Comparison of ENCODE assay signal across 1 cellular context in the genomic region with DNA sequence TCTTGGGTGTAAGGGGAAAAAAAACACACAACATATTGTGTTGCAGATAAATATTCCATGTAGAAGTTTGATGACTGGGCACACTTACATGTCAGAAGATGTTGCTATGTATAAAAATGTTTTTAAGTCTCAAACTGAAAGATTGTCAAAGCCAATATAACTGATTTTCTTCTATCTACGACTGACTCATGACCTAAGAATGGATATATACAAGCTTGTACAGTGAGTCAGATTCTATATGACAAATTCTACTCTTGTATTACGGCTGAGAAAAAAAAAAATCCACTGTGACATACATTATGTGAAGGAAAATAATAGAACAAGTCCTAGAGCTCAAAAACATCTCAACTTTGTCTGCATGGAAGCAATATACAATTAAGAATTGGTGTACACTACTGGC.
TF ChIP-seq lines count a peak whose summit lies in the region.

No MANE protein-coding gene starts in this region.

TF ChIP-seq in SK-N-SH treated with all-trans-retinoic acid at 6 μM for 48 hours, 23 proteins besides CTCF, POLR2A, EP300 and RAD21 (continued from another document):
- TF ChIP-seq, protein P1, sequence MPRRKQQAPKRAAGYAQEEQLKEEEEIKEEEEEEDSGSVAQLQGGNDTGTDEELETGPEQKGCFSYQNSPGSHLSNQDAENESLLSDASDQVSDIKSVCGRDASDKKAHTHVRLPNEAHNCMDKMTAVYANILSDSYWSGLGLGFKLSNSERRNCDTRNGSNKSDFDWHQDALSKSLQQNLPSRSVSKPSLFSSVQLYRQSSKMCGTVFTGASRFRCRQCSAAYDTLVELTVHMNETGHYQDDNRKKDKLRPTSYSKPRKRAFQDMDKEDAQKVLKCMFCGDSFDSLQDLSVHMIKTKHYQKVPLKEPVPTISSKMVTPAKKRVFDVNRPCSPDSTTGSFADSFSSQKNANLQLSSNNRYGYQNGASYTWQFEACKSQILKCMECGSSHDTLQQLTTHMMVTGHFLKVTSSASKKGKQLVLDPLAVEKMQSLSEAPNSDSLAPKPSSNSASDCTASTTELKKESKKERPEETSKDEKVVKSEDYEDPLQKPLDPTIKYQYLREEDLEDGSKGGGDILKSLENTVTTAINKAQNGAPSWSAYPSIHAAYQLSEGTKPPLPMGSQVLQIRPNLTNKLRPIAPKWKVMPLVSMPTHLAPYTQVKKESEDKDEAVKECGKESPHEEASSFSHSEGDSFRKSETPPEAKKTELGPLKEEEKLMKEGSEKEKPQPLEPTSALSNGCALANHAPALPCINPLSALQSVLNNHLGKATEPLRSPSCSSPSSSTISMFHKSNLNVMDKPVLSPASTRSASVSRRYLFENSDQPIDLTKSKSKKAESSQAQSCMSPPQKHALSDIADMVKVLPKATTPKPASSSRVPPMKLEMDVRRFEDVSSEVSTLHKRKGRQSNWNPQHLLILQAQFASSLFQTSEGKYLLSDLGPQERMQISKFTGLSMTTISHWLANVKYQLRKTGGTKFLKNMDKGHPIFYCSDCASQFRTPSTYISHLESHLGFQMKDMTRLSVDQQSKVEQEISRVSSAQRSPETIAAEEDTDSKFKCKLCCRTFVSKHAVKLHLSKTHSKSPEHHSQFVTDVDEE (CRISPR knock-in tag; IDR thresholded peaks at IDR 0.05) = no peak
